ENCODE assay signal across 1 cellular context in genomic region chr10:895324-895723, GRCh38.
TF ChIP-seq lines count a peak whose summit lies in the region.

No MANE protein-coding gene starts in this region.

TF ChIP-seq in GM23338, 12 proteins besides CTCF, POLR2A, EP300 and RAD21 (continued from another document):
- TF ChIP-seq, protein P1, sequence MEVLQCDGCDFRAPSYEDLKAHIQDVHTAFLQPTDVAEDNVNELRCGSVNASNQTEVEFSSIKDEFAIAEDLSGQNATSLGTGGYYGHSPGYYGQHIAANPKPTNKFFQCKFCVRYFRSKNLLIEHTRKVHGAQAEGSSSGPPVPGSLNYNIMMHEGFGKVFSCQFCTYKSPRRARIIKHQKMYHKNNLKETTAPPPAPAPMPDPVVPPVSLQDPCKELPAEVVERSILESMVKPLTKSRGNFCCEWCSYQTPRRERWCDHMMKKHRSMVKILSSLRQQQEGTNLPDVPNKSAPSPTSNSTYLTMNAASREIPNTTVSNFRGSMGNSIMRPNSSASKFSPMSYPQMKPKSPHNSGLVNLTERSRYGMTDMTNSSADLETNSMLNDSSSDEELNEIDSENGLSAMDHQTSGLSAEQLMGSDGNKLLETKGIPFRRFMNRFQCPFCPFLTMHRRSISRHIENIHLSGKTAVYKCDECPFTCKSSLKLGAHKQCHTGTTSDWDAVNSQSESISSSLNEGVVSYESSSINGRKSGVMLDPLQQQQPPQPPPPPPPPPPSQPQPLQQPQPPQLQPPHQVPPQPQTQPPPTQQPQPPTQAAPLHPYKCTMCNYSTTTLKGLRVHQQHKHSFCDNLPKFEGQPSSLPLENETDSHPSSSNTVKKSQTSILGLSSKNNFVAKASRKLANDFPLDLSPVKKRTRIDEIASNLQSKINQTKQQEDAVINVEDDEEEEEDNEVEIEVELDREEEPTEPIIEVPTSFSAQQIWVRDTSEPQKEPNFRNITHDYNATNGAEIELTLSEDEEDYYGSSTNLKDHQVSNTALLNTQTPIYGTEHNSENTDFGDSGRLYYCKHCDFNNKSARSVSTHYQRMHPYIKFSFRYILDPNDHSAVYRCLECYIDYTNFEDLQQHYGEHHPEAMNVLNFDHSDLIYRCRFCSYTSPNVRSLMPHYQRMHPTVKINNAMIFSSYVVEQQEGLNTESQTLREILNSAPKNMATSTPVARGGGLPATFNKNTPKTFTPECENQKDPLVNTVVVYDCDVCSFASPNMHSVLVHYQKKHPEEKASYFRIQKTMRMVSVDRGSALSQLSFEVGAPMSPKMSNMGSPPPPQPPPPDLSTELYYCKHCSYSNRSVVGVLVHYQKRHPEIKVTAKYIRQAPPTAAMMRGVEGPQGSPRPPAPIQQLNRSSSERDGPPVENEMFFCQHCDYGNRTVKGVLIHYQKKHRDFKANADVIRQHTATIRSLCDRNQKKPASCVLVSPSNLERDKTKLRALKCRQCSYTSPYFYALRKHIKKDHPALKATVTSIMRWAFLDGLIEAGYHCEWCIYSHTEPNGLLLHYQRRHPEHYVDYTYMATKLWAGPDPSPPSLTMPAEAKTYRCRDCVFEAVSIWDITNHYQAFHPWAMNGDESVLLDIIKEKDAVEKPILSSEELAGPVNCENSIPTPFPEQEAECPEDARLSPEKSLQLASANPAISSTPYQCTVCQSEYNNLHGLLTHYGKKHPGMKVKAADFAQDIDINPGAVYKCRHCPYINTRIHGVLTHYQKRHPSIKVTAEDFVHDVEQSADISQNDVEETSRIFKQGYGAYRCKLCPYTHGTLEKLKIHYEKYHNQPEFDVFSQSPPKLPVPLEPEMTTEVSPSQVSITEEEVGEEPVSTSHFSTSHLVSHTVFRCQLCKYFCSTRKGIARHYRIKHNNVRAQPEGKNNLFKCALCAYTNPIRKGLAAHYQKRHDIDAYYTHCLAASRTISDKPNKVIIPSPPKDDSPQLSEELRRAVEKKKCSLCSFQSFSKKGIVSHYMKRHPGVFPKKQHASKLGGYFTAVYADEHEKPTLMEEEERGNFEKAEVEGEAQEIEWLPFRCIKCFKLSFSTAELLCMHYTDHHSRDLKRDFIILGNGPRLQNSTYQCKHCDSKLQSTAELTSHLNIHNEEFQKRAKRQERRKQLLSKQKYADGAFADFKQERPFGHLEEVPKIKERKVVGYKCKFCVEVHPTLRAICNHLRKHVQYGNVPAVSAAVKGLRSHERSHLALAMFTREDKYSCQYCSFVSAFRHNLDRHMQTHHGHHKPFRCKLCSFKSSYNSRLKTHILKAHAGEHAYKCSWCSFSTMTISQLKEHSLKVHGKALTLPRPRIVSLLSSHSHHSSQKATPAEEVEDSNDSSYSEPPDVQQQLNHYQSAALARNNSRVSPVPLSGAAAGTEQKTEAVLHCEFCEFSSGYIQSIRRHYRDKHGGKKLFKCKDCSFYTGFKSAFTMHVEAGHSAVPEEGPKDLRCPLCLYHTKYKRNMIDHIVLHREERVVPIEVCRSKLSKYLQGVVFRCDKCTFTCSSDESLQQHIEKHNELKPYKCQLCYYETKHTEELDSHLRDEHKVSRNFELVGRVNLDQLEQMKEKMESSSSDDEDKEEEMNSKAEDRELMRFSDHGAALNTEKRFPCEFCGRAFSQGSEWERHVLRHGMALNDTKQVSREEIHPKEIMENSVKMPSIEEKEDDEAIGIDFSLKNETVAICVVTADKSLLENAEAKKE (CRISPR knock-in tag; IDR thresholded peaks at IDR 0.05): no peak
- TF ChIP-seq NANOG (IDR thresholded peaks at IDR 0.05; ENCODE audit: borderline replicate concordance) (no peak), ZNF114 (CRISPR knock-in tag; IDR thresholded peaks at IDR 0.05) (no peak), POLR2AphosphoS5 (IDR thresholded peaks at IDR 0.05; ENCODE audit: low read depth) (no peak), ETS1 (IDR thresholded peaks at IDR 0.05) (no peak), ZNF331 (CRISPR knock-in tag; IDR thresholded peaks at IDR 0.05; ENCODE audit: low read depth) (no peak), EZH2phosphoT487 (IDR thresholded peaks at IDR 0.05; ENCODE audit: unreplicated experiment) (no peak), CREB1 (CRISPR knock-in tag; IDR thresholded peaks at IDR 0.05; ENCODE audit: low read depth) (no peak)
